Comparison of ENCODE assay signal across 8 cellular contexts in genomic region chr3:197029511-197030167, GRCh38. TPM values are rescaled to one million over a fixed set of nuclear protein-coding genes. Genes with fewer than 3 reads are reported as not detected.
A peak's percentile ranks its signal among the peaks of the same experiment; 100 is the strongest.
DNase-seq lines count a peak whose midpoint lies in the region; ATAC-seq and TF ChIP-seq lines count a peak whose summit lies in the region.

TSS of gene MELTF (minus strand) at chr3:197029817. CDS start at chr3:197029702, 115 bp downstream.

- CTCF ChIA-PET in HEK293 (lab: Yijun Ruan, JAX) = interaction anchor here (0.7 to 2.9 kb wide), 19 partner anchors 11 to 424 kb away, joined by 3 to 9 read pairs (median 3); no protein-coding TSS in a partner anchor

- H3K27me3 ChIP-seq in WERI-Rb-1 (ENCODE audit: insufficient read depth, low read depth, severe bottlenecking) (no peaks in the 10 kb centered on the region), left lung (peaks cover 0 to 37% of the 10 kb centered on the region in 2 donors)

- peaks cover 0 to 23% of the 10 kb centered on the region in 2 experiments; a peak in 1 of 3 replicates for H3K36me3 ChIP-seq in HEK293 (ENCODE audit: control insufficient read depth in 2 of 2, insufficient read depth in 1 of 2, low read length in 2 of 2)
- no peaks in the 10 kb centered on the region; the same call in 1 of the 2 replicates for H3K36me3 ChIP-seq in WERI-Rb-1
- H3K36me3 ChIP-seq in left lung = no peaks in the 10 kb centered on the region

- H3K4me1 ChIP-seq in HEK293 (ENCODE audit: control insufficient read depth, insufficient read depth, low read length) = no peaks in the 10 kb centered on the region
- H3K4me1 ChIP-seq in left lung = peaks cover 8 to 36% of the 10 kb centered on the region in 2 donors

- TF ChIP-seq CTCF in GM12873 (IDR thresholded peaks at IDR 0.05; ENCODE audit: insufficient read depth, low read depth, low read length, missing control alignments) (peak; percentile 74), HEK293 (tag by site-specific recombination; IDR thresholded peaks at IDR 0.05) (no peak), WERI-Rb-1 (IDR thresholded peaks at IDR 0.05; ENCODE audit: low read depth, low read length) (peak; percentile 43), cardiac fibroblast (IDR thresholded peaks at IDR 0.05; ENCODE audit: low read depth, low read length) (peak; percentile 39), left lung (IDR thresholded peaks at IDR 0.05) (peak; percentile 75 to 90)

- peak; percentile 84 for DNase-seq in NAMALWA (ENCODE audit: low spot score)
- DNase-seq in WERI-Rb-1 = peak; percentile 55
- peak; percentile 57 to 79 for DNase-seq in cardiac fibroblast (ENCODE audit: low read depth in 2 of 2)
- DNase-seq in left lung = peak; percentile 71 to 93
- peak; percentile 37 to 67 (median 53) for DNase-seq in stimulated activated CD4-positive, alpha-beta T cell treated with anti-CD3 and anti-CD28 coated beads, TNF-alpha, amount 100 ng/mL, for 24 hours (ENCODE audit: low read depth in 3 of 3)
- no peak for DNase-seq in GOT3 (lab: John Stamatoyannopoulos, UW)

- H3K9me3 ChIP-seq in HEK293 (ENCODE audit: control insufficient read depth, insufficient read depth, low read depth, low read length) (no peaks in the 10 kb centered on the region), WERI-Rb-1 (ENCODE audit: severe bottlenecking) (no peaks in the 10 kb centered on the region), left lung (no peaks in the 10 kb centered on the region)

- H3K27ac ChIP-seq in HEK293 (ENCODE audit: extremely low read depth, low read depth, low read length) (peak within 1 kb of the TSS; percentile 70; the same call in 1 of the 2 replicates), WERI-Rb-1 (peak within 1 kb of the TSS; percentile 62), left lung (no peak within 1 kb of the TSS)

- intact Hi-C loops in left lung (cut with DNase I) = no loop called here

- peak; percentile 92 for ATAC-seq in left lung

- H3K4me3 ChIP-seq in HEK293 (ENCODE audit: low read depth, low read length) = peak within 1 kb of the TSS; percentile 53
- H3K4me3 ChIP-seq in WERI-Rb-1 (ENCODE audit: low read depth, low read length) = peak within 1 kb of the TSS; percentile 49
- H3K4me3 ChIP-seq in cardiac fibroblast (replicated peaks in 1 of 2; ENCODE audit: low read depth in 2 of 2, low read length in 2 of 2) = peak within 1 kb of the TSS; percentile 44 to 64
- H3K4me3 ChIP-seq in left lung = peak within 1 kb of the TSS; percentile 37 to 59

- POLR2A ChIA-PET in HEK293 (lab: Yijun Ruan, JAX) = no interaction called here

TF ChIP-seq in HEK293, 187 proteins besides CTCF, POLR2A, EP300 and RAD21:
- TF ChIP-seq ZNF660 (tag by site-specific recombination; IDR thresholded peaks at IDR 0.05) (peak; percentile 72), SP2 (tag by site-specific recombination; IDR thresholded peaks at IDR 0.05) (no peak), ZNF670 (tag by site-specific recombination; IDR thresholded peaks at IDR 0.05; ENCODE audit: low read depth) (no peak), ZBTB17 (tag by site-specific recombination; IDR thresholded peaks at IDR 0.05) (peak; percentile 41; the same call in 1 of the 2 replicates), GLIS1 (tag by site-specific recombination; IDR thresholded peaks at IDR 0.05) (peak; percentile 31; the same call in 1 of the 2 replicates), ZNF354C (tag by site-specific recombination; IDR thresholded peaks at IDR 0.05; ENCODE audit: borderline replicate concordance, low read depth) (no peak), ZNF596 (tag by site-specific recombination; IDR thresholded peaks at IDR 0.05) (0 out of 2 replicates have a peak, but pooled peaks have one; percentile 10), ZIC2 (tag by site-specific recombination; IDR thresholded peaks at IDR 0.05) (peak; percentile 55), GFI1B (tag by site-specific recombination; IDR thresholded peaks at IDR 0.05) (no peak), IKZF3 (tag by site-specific recombination; IDR thresholded peaks at IDR 0.05) (peak; percentile 74), ZBTB8A (tag by site-specific recombination; IDR thresholded peaks at IDR 0.05) (peak; percentile 47; the same call in 1 of the 2 replicates), ZBTB20 (tag by site-specific recombination; IDR thresholded peaks at IDR 0.05) (peak; percentile 61), KLF8 (tag by site-specific recombination; IDR thresholded peaks at IDR 0.05) (peak; percentile 12; the same call in 1 of the 2 replicates), ZNF513 (tag by site-specific recombination; IDR thresholded peaks at IDR 0.05) (no peak), KLF10 (tag by site-specific recombination; IDR thresholded peaks at IDR 0.05) (peak; percentile 41; the same call in 1 of the 2 replicates), ZNF184 (tag by site-specific recombination; IDR thresholded peaks at IDR 0.05) (peak; percentile 66; the same call in 1 of the 2 replicates), ZSCAN30 (tag by site-specific recombination; IDR thresholded peaks at IDR 0.05) (peak; percentile 62), GLIS2 (tag by site-specific recombination; IDR thresholded peaks at IDR 0.05) (peak; percentile 51; the same call in 1 of the 2 replicates), ZBTB26 (tag by site-specific recombination; optimal IDR thresholded peaks at IDR 0.05) (peak; percentile 46)

RNA-seq across cellular contexts. Expression of gene MELTF, which starts in this region (rescaled TPM):
- total RNA-seq in left lung = 1 to 10 TPM; 5.2 to 8.4 TPM

Comparison
In these comparisons a context has a peak if more than half of its experiments do, and no peak if none do; other contexts are left out.
1. H3K27ac ChIP-seq: peak in HEK293 (single experiment) and WERI-Rb-1 (single experiment); none in left lung (0 of 2).
2. Peak in every context shown above with its lines, with median percentiles within 50 percentile points of each other: H3K4me3 ChIP-seq.